14 cellular contexts compared by ENCODE assay signal in the genomic region with DNA sequence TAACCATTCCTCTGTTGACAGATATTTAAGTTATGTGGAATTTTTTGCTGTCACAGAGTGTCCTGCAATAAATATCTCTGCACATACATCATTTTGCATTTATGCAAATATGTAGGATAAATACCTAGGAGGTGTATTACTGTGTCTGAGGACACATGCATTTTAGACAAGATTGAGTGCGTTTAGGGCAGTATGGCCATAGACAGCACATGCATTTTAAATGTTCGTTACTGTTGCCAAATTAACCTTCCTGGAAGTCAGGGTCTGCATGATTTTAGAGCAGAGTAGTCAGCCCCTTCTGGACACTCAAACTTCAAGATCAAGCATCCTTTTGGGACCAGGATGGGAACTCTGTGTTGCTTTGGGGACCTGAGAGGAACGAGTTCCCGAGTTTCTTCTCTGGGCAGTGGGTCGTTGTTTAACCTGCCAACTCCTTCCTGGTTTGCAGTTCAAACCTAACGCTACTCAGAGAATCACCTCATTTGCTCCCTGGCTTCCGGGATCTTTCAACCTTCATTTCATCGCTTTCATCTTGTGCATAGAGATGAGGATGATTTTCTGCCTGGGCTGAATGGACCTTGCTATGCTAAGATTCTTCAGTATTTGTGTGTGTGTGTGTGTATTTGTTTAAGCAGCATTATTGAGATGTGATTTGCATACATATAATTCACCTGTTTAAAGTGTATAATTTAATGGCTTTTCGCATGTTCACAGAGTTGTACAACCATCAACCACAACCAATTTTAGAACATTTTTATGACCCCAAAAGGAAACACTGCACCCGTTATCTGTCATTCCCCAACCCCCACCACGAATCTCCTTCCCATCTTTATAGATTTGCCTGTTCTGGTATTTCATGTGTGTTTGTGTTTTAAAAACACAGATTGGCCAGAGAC. TPM values are rescaled to one million over a fixed set of nuclear protein-coding genes. Genes with fewer than 3 reads are reported as not detected.
DNase-seq lines count a peak whose midpoint lies in the region; ATAC-seq and TF ChIP-seq lines count a peak whose summit lies in the region.
"Had no signal": no experiment of that assay in that cellular context is flagged by ENCODE, and none has a peak within 500 bp of the region (broad histone marks: within the 10 kb centered on the region; RNA-seq: fewer than 3 reads in every experiment).

No MANE protein-coding gene starts in this region.

- no peak overlapping the region for H3K23ac ChIP-seq in neuronal stem cell (ENCODE audit: low read depth, low read length, poor library complexity)

- no peak overlapping the region for H2BK5ac ChIP-seq in neuronal stem cell (ENCODE audit: low read length)

- no peaks in the 10 kb centered on the region for H3K27me3 ChIP-seq in neuronal stem cell (ENCODE audit: control insufficient read depth in 3 of 3, insufficient read depth in 3 of 3, low read depth in 1 of 3, low read length in 3 of 3)
- H3K27me3 ChIP-seq: foreskin keratinocyte, left lung, ovary had no signal

- no peaks in the 10 kb centered on the region for H3K9me3 ChIP-seq in neuronal stem cell (replicated peaks in 1 of 2; ENCODE audit: control insufficient read depth in 2 of 2, insufficient read depth in 1 of 2, low read depth in 1 of 2, low read length in 2 of 2)
- H3K9me3 ChIP-seq: HAP-1, left lung, ovary, SK-N-SH had no signal

- CTCF ChIA-PET in WTC11 (lab: Charles Lee): interaction anchor here (1.0 to 2.9 kb wide), 2 partner anchors 10 to 115 kb away, joined by 4 to 32 read pairs; a partner anchor contains a TSS

- H2BK120ac ChIP-seq in neuronal stem cell (ENCODE audit: low read depth, low read length): no peak overlapping the region

- H2AK5ac ChIP-seq in neuronal stem cell (ENCODE audit: low read depth, low read length): no peak overlapping the region

- no peak overlapping the region for H2BK12ac ChIP-seq in neuronal stem cell (ENCODE audit: low read length)

- no peaks in the 10 kb centered on the region for H3K9me3 Mint-ChIP-seq in WTC11

- H3K36me3 Mint-ChIP-seq in WTC11: no peaks in the 10 kb centered on the region

- no peak overlapping the region for H3K4me3 Mint-ChIP-seq in WTC11

- no peak overlapping the region for H4K91ac ChIP-seq in neuronal stem cell (ENCODE audit: low read depth, low read length, poor library complexity)

- H3K4ac ChIP-seq in neuronal stem cell (ENCODE audit: low read length): no peak overlapping the region

- H3K9ac ChIP-seq in neuronal stem cell (ENCODE audit: low read depth, low read length, poor library complexity): no peak overlapping the region
- H3K9ac ChIP-seq: SK-N-SH had no signal

- peaks cover 2% of the 10 kb centered on the region for H3K79me1 ChIP-seq in neuronal stem cell (ENCODE audit: low read depth, low read length)

- peak; percentile 48 for ATAC-seq in GM21786 (IDR thresholded peaks at IDR 0.05; ENCODE audit: unreplicated experiment)
- ATAC-seq in WTC11: no peak
- peak; percentile 72 for ATAC-seq in left colon
- ATAC-seq: foreskin keratinocyte, left lung had no signal

- POLR2A ChIA-PET in WTC11 (lab: Charles Lee): no interaction called here

- H3K4me1 Mint-ChIP-seq in WTC11: peaks cover 29% of the 10 kb centered on the region

- no peaks in the 10 kb centered on the region for H3K36me3 ChIP-seq in neuronal stem cell (replicated peaks in 1 of 2; ENCODE audit: control insufficient read depth in 2 of 2, insufficient read depth in 2 of 2, low read length in 2 of 2)
- H3K36me3 ChIP-seq: HAP-1, left lung, ovary had no signal

- H2AFZ ChIP-seq in neuronal stem cell (ENCODE audit: low read length): no peak overlapping the region

- intact Hi-C loops in left colon (cut with DNase I, micrococcal nuclease): no loop called here

- H2BK15ac ChIP-seq in neuronal stem cell (ENCODE audit: low read length): no peak overlapping the region

- no peak overlapping the region for H3K4me2 ChIP-seq in neuronal stem cell (ENCODE audit: insufficient read depth, low read length, poor library complexity, severe bottlenecking)
- H3K4me2 ChIP-seq: SK-N-SH had no signal

- WGBS in neuronal stem cell (ENCODE audit: extremely low coverage in 2 of 2, insufficient read length in 2 of 2, insufficient replicate concordance in 1 of 2), 2 donors: no CpG with 5 or more reads among the region's 11 CpGs

- no peak overlapping the region for H3K18ac ChIP-seq in neuronal stem cell (ENCODE audit: low read length)

- peak overlapping the region; percentile 48 for H3K27ac Mint-ChIP-seq in WTC11

- H3K27ac ChIP-seq in neuronal stem cell (replicated peaks; ENCODE audit: low read length): no peak overlapping the region
- H3K27ac ChIP-seq: coronary artery, foreskin keratinocyte, left lung, ovary had no signal

- H3K4me3 ChIP-seq in GM12864 (ENCODE audit: low read depth, low read length) (peak overlapping the region; percentile 25; the same call in 1 of the 2 replicates), neuronal stem cell (ENCODE audit: low read length in 2 of 2) (no peak overlapping the region)
- H3K4me3 ChIP-seq: coronary artery, HAP-1, left lung, ovary had no signal

- no peaks in the 10 kb centered on the region for H3K4me1 ChIP-seq in neuronal stem cell (ENCODE audit: control insufficient read depth in 2 of 2, insufficient read depth in 1 of 2, low read depth in 1 of 2, low read length in 2 of 2)
- H3K4me1 ChIP-seq: foreskin keratinocyte, HAP-1, left lung had no signal

- DNase-seq in GM12864 (ENCODE audit: low read depth) (no peak), WTC11 (ENCODE audit: low spot score) (no peak), left colon (no peak), neuronal stem cell (ENCODE audit: low spot score) (no peak)
- DNase-seq in stimulated activated CD4-positive, alpha-beta T cell treated with anti-CD3 and anti-CD28 coated beads, Interleukin-15, amount 100 ng/mL, for 24 hours: no peak
- DNase-seq in NK-92 treated with Interleukin-12 subunit alpha and Interleukin-12 subunit beta, amount 100 ng/mL, for 24 hours (lab: John Stamatoyannopoulos, UW): no peak
- DNase-seq: foreskin keratinocyte; left lung; ovary; SK-N-SH; stimulated activated CD4-positive, alpha-beta T cell treated with anti-CD3 and anti-CD28 coated beads, Interleukin-1b, Interleukin-23, amount 100 ng/mL, for 48 hours had no signal

- H4K8ac ChIP-seq in neuronal stem cell (ENCODE audit: low read depth, low read length): no peak overlapping the region

- TF ChIP-seq CTCF in GM12864 (IDR thresholded peaks at IDR 0.05; ENCODE audit: low read depth, low read length, missing control alignments): no peak
- TF ChIP-seq CTCF in WTC11 (IDR thresholded peaks at IDR 0.05): no peak

- no peaks in the 10 kb centered on the region; the same call in 1 of the 2 replicates for H3K27me3 Mint-ChIP-seq in WTC11 (ENCODE audit: low read depth)

- H3K14ac ChIP-seq in neuronal stem cell (ENCODE audit: low read length): no peak overlapping the region

TF ChIP-seq in WTC11, 78 proteins besides CTCF, POLR2A, EP300 and RAD21:
- TF ChIP-seq, protein P1, sequence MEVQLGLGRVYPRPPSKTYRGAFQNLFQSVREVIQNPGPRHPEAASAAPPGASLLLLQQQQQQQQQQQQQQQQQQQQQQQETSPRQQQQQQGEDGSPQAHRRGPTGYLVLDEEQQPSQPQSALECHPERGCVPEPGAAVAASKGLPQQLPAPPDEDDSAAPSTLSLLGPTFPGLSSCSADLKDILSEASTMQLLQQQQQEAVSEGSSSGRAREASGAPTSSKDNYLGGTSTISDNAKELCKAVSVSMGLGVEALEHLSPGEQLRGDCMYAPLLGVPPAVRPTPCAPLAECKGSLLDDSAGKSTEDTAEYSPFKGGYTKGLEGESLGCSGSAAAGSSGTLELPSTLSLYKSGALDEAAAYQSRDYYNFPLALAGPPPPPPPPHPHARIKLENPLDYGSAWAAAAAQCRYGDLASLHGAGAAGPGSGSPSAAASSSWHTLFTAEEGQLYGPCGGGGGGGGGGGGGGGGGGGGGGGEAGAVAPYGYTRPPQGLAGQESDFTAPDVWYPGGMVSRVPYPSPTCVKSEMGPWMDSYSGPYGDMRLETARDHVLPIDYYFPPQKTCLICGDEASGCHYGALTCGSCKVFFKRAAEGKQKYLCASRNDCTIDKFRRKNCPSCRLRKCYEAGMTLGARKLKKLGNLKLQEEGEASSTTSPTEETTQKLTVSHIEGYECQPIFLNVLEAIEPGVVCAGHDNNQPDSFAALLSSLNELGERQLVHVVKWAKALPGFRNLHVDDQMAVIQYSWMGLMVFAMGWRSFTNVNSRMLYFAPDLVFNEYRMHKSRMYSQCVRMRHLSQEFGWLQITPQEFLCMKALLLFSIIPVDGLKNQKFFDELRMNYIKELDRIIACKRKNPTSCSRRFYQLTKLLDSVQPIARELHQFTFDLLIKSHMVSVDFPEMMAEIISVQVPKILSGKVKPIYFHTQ (CRISPR knock-in tag; IDR thresholded peaks at IDR 0.05): no peak
- TF ChIP-seq, protein P2, sequence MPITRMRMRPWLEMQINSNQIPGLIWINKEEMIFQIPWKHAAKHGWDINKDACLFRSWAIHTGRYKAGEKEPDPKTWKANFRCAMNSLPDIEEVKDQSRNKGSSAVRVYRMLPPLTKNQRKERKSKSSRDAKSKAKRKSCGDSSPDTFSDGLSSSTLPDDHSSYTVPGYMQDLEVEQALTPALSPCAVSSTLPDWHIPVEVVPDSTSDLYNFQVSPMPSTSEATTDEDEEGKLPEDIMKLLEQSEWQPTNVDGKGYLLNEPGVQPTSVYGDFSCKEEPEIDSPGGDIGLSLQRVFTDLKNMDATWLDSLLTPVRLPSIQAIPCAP (CRISPR knock-in tag; IDR thresholded peaks at IDR 0.05): no peak

RNA-seq across cellular contexts. Expression of a gene that starts 9.8 kb away (rescaled TPM):
- total RNA-seq in WTC11 (2021): 25.8 to 31.0 TPM (median 29.8 TPM) in 3 replicates
- 1 to 10 TPM in 1 of 2 donors, under 1 TPM in 1; 0.85 to 2.8 TPM for total RNA-seq in left colon
- polyA plus RNA-seq in neuronal stem cell (2013, experiment 1 of 2): 17.8 TPM
- 14.9 TPM for polyA plus RNA-seq in neuronal stem cell (2013, experiment 2 of 2)
